In genomic region chr11:60056349-60056969, GRCh38 we compare ENCODE assay signal across 33 cellular contexts. TPM values are rescaled to one million over a fixed set of nuclear protein-coding genes. Genes with fewer than 3 reads are reported as not detected.
DNase-seq lines count a peak whose midpoint lies in the region; ATAC-seq, FAIRE-seq and TF ChIP-seq lines count a peak whose summit lies in the region.
"Had no signal": no experiment of that assay in that cellular context is flagged by ENCODE, and none has a peak within 500 bp of the region (broad histone marks: within the 10 kb centered on the region; RNA-seq: fewer than 3 reads in every experiment).

MS4A3 (plus strand) TSS chr11:60056665; CDS start chr11:60061161, 4,496 bp downstream.

- no peak within 1 kb of the TSS for H4K5ac ChIP-seq in H1 (ENCODE audit: insufficient read length, low read depth, low read length)

- H2BK15ac ChIP-seq in H1 (ENCODE audit: low read length), result no peak within 1 kb of the TSS

- H4K12ac ChIP-seq in trophoblast cell (ENCODE audit: low read depth, low read length), result no peak within 1 kb of the TSS

- TF ChIP-seq POLR2A in H1 (IDR thresholded peaks at IDR 0.05; ENCODE audit: control extremely low read depth in 1 of 2, low read depth in 2 of 2, low read length in 2 of 2) (no peak), uterus (IDR thresholded peaks at IDR 0.05) (no peak)

- H3K4me2 ChIP-seq in H1 (ENCODE audit: insufficient read depth in 1 of 2, low read depth in 2 of 2, low read length in 2 of 2) (no peak within 1 kb of the TSS), trophoblast cell (ENCODE audit: low read length) (no peak within 1 kb of the TSS)
- H3K4me2 ChIP-seq: BLaER1 treated with 17β-estradiol and CSF1 and Interleukin-3, amounts not matched to agents 10 nM and 100 nM had no signal

- 82% methylated on average over 8 of the region's 8 CpGs; no CpG with 5 or more reads in 1 of the 2 experiments for WGBS in H1 (ENCODE audit: extremely low coverage in 1 of 2, insufficient coverage in 1 of 2, insufficient read length in 1 of 2, insufficient replicate concordance in 2 of 2, low coverage in 1 of 2, low lambda C conversion rate in 2 of 2, missing lambda C conversion rate in 1 of 2), 2 experiments
- no CpG with 5 or more reads among the region's 8 CpGs for WGBS in trophoblast cell (ENCODE audit: extremely low coverage, insufficient coverage, insufficient read length)

- H3K36me3 ChIP-seq in H1 (ENCODE audit: control insufficient read depth in 2 of 4, insufficient read depth in 4 of 4, low read length in 3 of 4), result no peaks in the 10 kb centered on the region
- no peaks in the 10 kb centered on the region for H3K36me3 ChIP-seq in trophoblast cell (ENCODE audit: control insufficient read depth in 1 of 2, insufficient read depth in 2 of 2, low read length in 2 of 2)
- H3K36me3 ChIP-seq in uterus, result no peaks in the 10 kb centered on the region
- H3K36me3 ChIP-seq in left ventricle myocardium inferior, result no peaks in the 10 kb centered on the region
- H3K36me3 ChIP-seq: adrenal gland; BLaER1 treated with 17β-estradiol and CSF1 and Interleukin-3, amounts not matched to agents 10 nM and 100 nM; brain microvascular endothelial cell; transverse colon had no signal

- no peaks in the 10 kb centered on the region for H4K20me1 ChIP-seq in H1 (replicated peaks in 1 of 2; ENCODE audit: control insufficient read depth in 1 of 2, insufficient read depth in 2 of 2, low read length in 2 of 2)
- H4K20me1 ChIP-seq: BLaER1 treated with 17β-estradiol and CSF1 and Interleukin-3, amounts not matched to agents 10 nM and 100 nM had no signal

- H3K23ac ChIP-seq in H1 (ENCODE audit: insufficient read length) (no peak within 1 kb of the TSS), trophoblast cell (ENCODE audit: low read length) (no peak within 1 kb of the TSS)

- CTCF ChIA-PET in H1 (lab: Charles Lee; ENCODE audit: partially characterized antibody), result interaction anchor here (0.7 to 0.9 kb wide), 2 partner anchors 10 to 15 kb away, joined by 3 read pairs; no protein-coding TSS in a partner anchor

- peak; percentile 55 for DNase-seq in KBM-7
- DNase-seq in OCI-M1 (lab: John Stamatoyannopoulos, UW), result peak; percentile 96
- no peak for DNase-seq in H1 (ENCODE audit: low read depth in 1 of 2, low spot score in 2 of 2)
- DNase-seq in trophoblast cell, result peak; percentile 24 to 31
- no peak for DNase-seq in uterus
- no peak for DNase-seq in left ventricle myocardium inferior
- DNase-seq: activated B cell treated with CpG ODN at 0.5 μM for 24 hours; activated CD4-positive, alpha-beta T cell treated with anti-CD3 and anti-CD28 coated beads, Interleukin-2, amount 50 U/mL, for 4 hours; activated naive CD4-positive, alpha-beta T cell treated with anti-CD3 and anti-CD28 coated beads for 36 hours; adrenal gland; brain microvascular endothelial cell; Calu3; DND-41; HCEC 1CT; islet precursor cell; left ventricle myocardium superior; natural killer cell; NCI-H1105 treated with DMSO at 0.1 percent for 48 hours; NCI-H2029; NCI-H2227 treated with DMSO at 0.1 percent for 48 hours; NCI-H69; SW 1271; T-helper 9 cell; transverse colon had no signal

- no peak within 1 kb of the TSS for H3K56ac ChIP-seq in H1 (replicated peaks; ENCODE audit: insufficient read length, low read depth, low read length)

- POLR2A ChIA-PET in H1 (lab: Charles Lee; ENCODE audit: partially characterized antibody), result no interaction called here

- intact Hi-C loops in uterus (cut with DNase I; ENCODE audit: low total_unique reads) (no loop called here), left ventricle myocardium inferior (cut with micrococcal nuclease) (no loop called here)

- ATAC-seq in HG03442 (IDR thresholded peaks at IDR 0.05; ENCODE audit: unreplicated experiment), result no peak
- ATAC-seq: left ventricle myocardium superior had no signal

- no peak for FAIRE-seq in H1 (lab: Jason Lieb, UNC)

- H3K4me1 ChIP-seq in H1 (replicated peaks in 1 of 4; ENCODE audit: control insufficient read depth in 3 of 4, insufficient read depth in 4 of 4, low read length in 3 of 4) (peaks cover 0 to 6% (median 2%) of the 10 kb centered on the region in 4 experiments; a peak in 2 of 7 replicates), trophoblast cell (ENCODE audit: control insufficient read depth in 1 of 2, insufficient read depth in 2 of 2, low read length in 2 of 2) (no peaks in the 10 kb centered on the region), uterus (no peaks in the 10 kb centered on the region), left ventricle myocardium inferior (no peaks in the 10 kb centered on the region)
- H3K4me1 ChIP-seq: adrenal gland, transverse colon had no signal

- no peak within 1 kb of the TSS for H3K9ac ChIP-seq in H1 (replicated peaks in 1 of 4; ENCODE audit: extremely low read depth in 1 of 4, low read depth in 3 of 4, low read length in 3 of 4)
- H3K9ac ChIP-seq in trophoblast cell (ENCODE audit: low read length), result no peak within 1 kb of the TSS
- H3K9ac ChIP-seq: BLaER1 treated with 17β-estradiol and CSF1 and Interleukin-3, amounts not matched to agents 10 nM and 100 nM had no signal

- H2AFZ ChIP-seq in H1 (ENCODE audit: low read length), result peak within 1 kb of the TSS; percentile 96
- H2AFZ ChIP-seq in trophoblast cell (ENCODE audit: insufficient read depth, low read length, poor library complexity), result no peak within 1 kb of the TSS

- H2BK20ac ChIP-seq in H1 (ENCODE audit: low read length), result no peak within 1 kb of the TSS

- in situ Hi-C loops in KBM-7 (cut with MboI; ENCODE audit: low pct_unique_long_range_greater_than_20kb, low sequenced_read_pairs), result no loop called here

- H3K27ac ChIP-seq in H1 (ENCODE audit: low read depth, low read length) (no peak within 1 kb of the TSS), trophoblast cell (ENCODE audit: low read depth, low read length) (no peak within 1 kb of the TSS), uterus (no peak within 1 kb of the TSS), left ventricle myocardium inferior (replicated peaks) (no peak within 1 kb of the TSS)
- H3K27ac ChIP-seq: adrenal gland; BLaER1 treated with 17β-estradiol and CSF1 and Interleukin-3, amounts not matched to agents 10 nM and 100 nM; brain microvascular endothelial cell; epithelial cell of prostate; transverse colon had no signal

- H3K79me2 ChIP-seq in H1 (ENCODE audit: control insufficient read depth in 1 of 2, insufficient read depth in 2 of 2, low read length in 2 of 2) (no peaks in the 10 kb centered on the region), trophoblast cell (ENCODE audit: control insufficient read depth, insufficient read depth, low read length, poor library complexity) (peaks cover 1% of the 10 kb centered on the region)

- H4K8ac ChIP-seq in H1 (ENCODE audit: extremely low read depth, insufficient read depth, low read length) (no peak within 1 kb of the TSS), trophoblast cell (ENCODE audit: low read depth, low read length) (no peak within 1 kb of the TSS)

- H4K91ac ChIP-seq in H1 (replicated peaks; ENCODE audit: insufficient read length, low read length), result no peak within 1 kb of the TSS
- H4K91ac ChIP-seq in trophoblast cell (ENCODE audit: low read depth, low read length), result no peak within 1 kb of the TSS

- H3K9me3 ChIP-seq in H1 (ENCODE audit: insufficient read depth in 2 of 2, low read depth in 1 of 2, low read length in 1 of 2) (no peaks in the 10 kb centered on the region), trophoblast cell (ENCODE audit: insufficient read depth, low read depth, low read length) (no peaks in the 10 kb centered on the region), uterus (no peaks in the 10 kb centered on the region), left ventricle myocardium inferior (replicated peaks) (peaks cover 5% of the 10 kb centered on the region)
- H3K9me3 ChIP-seq: adrenal gland, transverse colon had no signal

- no peaks in the 10 kb centered on the region for H3K79me1 ChIP-seq in H1 (ENCODE audit: low read depth, low read length)
- H3K79me1 ChIP-seq in trophoblast cell (ENCODE audit: low read length), result no peaks in the 10 kb centered on the region

- H2BK12ac ChIP-seq in H1 (ENCODE audit: low read depth, low read length) (no peak within 1 kb of the TSS), trophoblast cell (ENCODE audit: low read length) (no peak within 1 kb of the TSS)

- H2BK120ac ChIP-seq in H1 (replicated peaks; ENCODE audit: low read depth, low read length) (no peak within 1 kb of the TSS), trophoblast cell (ENCODE audit: insufficient read depth, low read length, poor library complexity) (no peak within 1 kb of the TSS)

- no peak within 1 kb of the TSS for H3K18ac ChIP-seq in H1 (ENCODE audit: extremely low read depth, low read length)
- H3K18ac ChIP-seq in trophoblast cell (ENCODE audit: low read length), result no peak within 1 kb of the TSS

- H3K14ac ChIP-seq in H1 (ENCODE audit: insufficient read length), result no peak within 1 kb of the TSS
- H3K14ac ChIP-seq in trophoblast cell (ENCODE audit: low read length), result no peak within 1 kb of the TSS

- TF ChIP-seq CTCF in H1 (IDR thresholded peaks at IDR 0.05; ENCODE audit: control extremely low read depth in 1 of 3, insufficient read depth in 1 of 3, low read depth in 1 of 3, low read length in 3 of 3) (no peak), uterus (IDR thresholded peaks at IDR 0.05) (no peak), left ventricle myocardium inferior (IDR thresholded peaks at IDR 0.05; ENCODE audit: borderline replicate concordance) (no peak)

- TF ChIP-seq EP300 in H1 (IDR thresholded peaks at IDR 0.05; ENCODE audit: borderline replicate concordance in 1 of 2, low read depth in 2 of 2, low read length in 2 of 2), result no peak

- H3K4ac ChIP-seq in H1 (replicated peaks; ENCODE audit: insufficient read length, low read depth, low read length), result no peak within 1 kb of the TSS
- no peak within 1 kb of the TSS for H3K4ac ChIP-seq in trophoblast cell (ENCODE audit: low read depth, low read length)

- H2AK5ac ChIP-seq in H1 (ENCODE audit: low read depth, low read length) (no peak within 1 kb of the TSS), trophoblast cell (ENCODE audit: low read length) (no peak within 1 kb of the TSS)

- no peaks in the 10 kb centered on the region for H3K23me2 ChIP-seq in H1 (ENCODE audit: low read depth, low read length)

- no peak within 1 kb of the TSS for H3K4me3 ChIP-seq in H1 (ENCODE audit: extremely low read depth in 1 of 4, insufficient read depth in 2 of 4, low read depth in 3 of 4, low read length in 4 of 4)
- no peak within 1 kb of the TSS for H3K4me3 ChIP-seq in trophoblast cell (ENCODE audit: low read depth, low read length)
- no peak within 1 kb of the TSS for H3K4me3 ChIP-seq in uterus
- H3K4me3 ChIP-seq in left ventricle myocardium inferior, result no peak within 1 kb of the TSS
- H3K4me3 ChIP-seq: adrenal gland; BLaER1 treated with 17β-estradiol and CSF1 and Interleukin-3, amounts not matched to agents 10 nM and 100 nM; transverse colon had no signal

- H2BK5ac ChIP-seq in H1 (ENCODE audit: low read depth, low read length) (no peak within 1 kb of the TSS), trophoblast cell (ENCODE audit: low read depth, low read length, poor library complexity) (no peak within 1 kb of the TSS)

- no peaks in the 10 kb centered on the region for H3K27me3 ChIP-seq in H1 (replicated peaks in 1 of 4; ENCODE audit: control insufficient read depth in 3 of 4, extremely low read depth in 1 of 4, insufficient read depth in 3 of 4, low read length in 3 of 4)
- H3K27me3 ChIP-seq in trophoblast cell (ENCODE audit: insufficient read depth, low read length), result no peaks in the 10 kb centered on the region
- no peaks in the 10 kb centered on the region for H3K27me3 ChIP-seq in uterus
- H3K27me3 ChIP-seq in left ventricle myocardium inferior (ENCODE audit: low read depth), result no peaks in the 10 kb centered on the region
- H3K27me3 ChIP-seq: adrenal gland; BLaER1 treated with 17β-estradiol and CSF1 and Interleukin-3, amounts not matched to agents 10 nM and 100 nM; brain microvascular endothelial cell; transverse colon had no signal

- TF ChIP-seq RAD21 in H1 (IDR thresholded peaks at IDR 0.05 in 1 of 2, conservative IDR thresholded peaks at IDR 0.05 in 1 of 2; ENCODE audit: low read depth in 2 of 2, low read length in 2 of 2), result no peak

RNA-seq across cellular contexts. Expression of gene MS4A3, which starts in this region (rescaled TPM):
- not detected in 2 replicates for total RNA-seq in H1 (2021; fragmentation: NEBNext Ultra II Directional; extraction: Animal tissue kit (Norgen Biotek cat#: 25700))
- not detected in 2 replicates for polyA plus RNA-seq in H1 (2011; rRNA removed)
- not detected for polyA plus RNA-seq in H1 (2011; cell fraction: cytosol; rRNA removed)
- not detected for polyA plus RNA-seq in H1 (2011; cell fraction: nucleus; rRNA removed)
- polyA plus RNA-seq in H1 (2012, experiment 1 of 2), result not detected in 4 replicates
- polyA plus RNA-seq in H1 (2012, experiment 2 of 2), result not detected
- not detected for polyA plus RNA-seq in H1 (2013, experiment 1 of 2)
- polyA plus RNA-seq in H1 (2013, experiment 2 of 2), result not detected
- not detected in 2 replicates for polyA minus RNA-seq in H1 (2011; rRNA and poly(A)+ RNA removed)
- not detected for polyA minus RNA-seq in H1 (2011; cell fraction: cytosol; rRNA and poly(A)+ RNA removed)
- polyA minus RNA-seq in H1 (2011; cell fraction: nucleus; rRNA and poly(A)+ RNA removed), result not detected
- polyA plus RNA-seq in trophoblast cell (2013), result 0.04 TPM in 1 of 2 replicates, not detected in the other
- total RNA-seq in uterus (not detected), left ventricle myocardium inferior (not detected)
- total RNA-seq: activated B cell treated with CpG ODN at 0.5 μM for 24 hours; activated naive CD4-positive, alpha-beta T cell treated with anti-CD3 and anti-CD28 coated beads for 36 hours; activated T-helper 1 cell treated with anti-CD3 and anti-CD28 coated beads, Interleukin-12 subunit alpha, Interleukin-12 subunit beta, Interleukin-2, Interleukin-4 antibody, amounts not matched to agents 30 ng/mL and 10 ng/mL and 1 ng/mL, durations not matched to agents 14 hours and 24 hours and 36 hours; adrenal gland; Calu3; left ventricle myocardium superior; LHCN-M2; mesothelial cell of epicardium; OCI-LY7; osteocyte; transverse colon had no signal
- polyA plus RNA-seq: adrenal gland, AG04450 had no signal

Comparison
In these comparisons a context has a peak if more than half of its experiments do, and no peak if none do; other contexts are left out.
1. DNase-seq: peak in KBM-7 (single experiment), OCI-M1 (single experiment) and trophoblast cell (2 of 2); none in H1 (0 of 2), uterus (0 of 2) and left ventricle myocardium inferior (single experiment).